Comparison of ENCODE assay signal across 13 cellular contexts in the genomic region with DNA sequence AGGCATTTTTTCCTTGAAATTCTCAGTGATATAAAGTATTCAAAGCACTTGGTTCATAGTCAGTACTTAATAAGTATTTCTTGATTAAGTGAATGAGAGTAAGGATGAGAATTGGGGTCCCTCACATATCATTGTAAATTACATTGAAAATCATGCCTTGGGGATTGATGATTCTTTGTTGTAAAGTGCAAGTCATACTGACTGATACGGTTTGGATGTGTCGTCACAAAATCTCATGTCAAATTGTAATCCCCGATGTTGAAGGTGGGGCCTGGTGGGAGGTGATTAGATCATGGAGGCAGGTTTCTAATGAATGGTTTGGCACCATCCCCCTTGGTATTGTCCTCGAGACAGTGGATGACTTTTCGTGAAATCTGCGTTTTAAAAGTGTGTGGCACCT.
DNase-seq lines count a peak whose midpoint lies in the region; ATAC-seq, FAIRE-seq and TF ChIP-seq lines count a peak whose summit lies in the region.
"Had no signal": no experiment of that assay in that cellular context is flagged by ENCODE, and none has a peak within 500 bp of the region (broad histone marks: within the 10 kb centered on the region; RNA-seq: fewer than 3 reads in every experiment).

No MANE protein-coding gene starts in this region.

- no peak overlapping the region for H3K23ac ChIP-seq in IMR-90 (ENCODE audit: low read depth, low read length)

- H2BK15ac ChIP-seq in IMR-90 (ENCODE audit: low read depth, low read length): no peak overlapping the region

- H3K14ac ChIP-seq in IMR-90 (replicated peaks; ENCODE audit: low read depth, low read length): no peak overlapping the region

- dilution Hi-C loops in IMR-90 (cut with HindIII; ENCODE audit: low sequenced_read_pairs, unreplicated experiment): no loop called here

- no peaks in the 10 kb centered on the region for H4K20me1 ChIP-seq in IMR-90 (ENCODE audit: insufficient read depth, low read length)
- H4K20me1 ChIP-seq in PC-9 (ENCODE audit: insufficient read depth): no peaks in the 10 kb centered on the region
- H4K20me1 ChIP-seq: BLaER1 treated with 17β-estradiol and CSF1 and Interleukin-3, amounts not matched to agents 10 nM and 100 nM had no signal

- BruUV-seq in IMR-90 (replicated peaks; lab: Mats Ljungman, UMichigan) (no TSS peak), PC-9 (replicated peaks; lab: Mats Ljungman, UMichigan) (no TSS peak)

- POLR2A ChIA-PET in A549 (lab: Yijun Ruan, JAX): no interaction called here
- POLR2A ChIA-PET in IMR-90 (lab: Charles Lee; ENCODE audit: unreplicated experiment): no interaction called here
- POLR2A ChIA-PET in PC-9 (lab: Charles Lee; ENCODE audit: unreplicated experiment): interaction anchor here (0.6 kb wide), 1 partner anchor 474 kb away, joined by 7 read pairs; no protein-coding TSS in a partner anchor

- in situ Hi-C loops in IMR-90 (cut with MboI; ENCODE audit: low sequenced_read_pairs): no loop called here

- H2AFZ ChIP-seq in IMR-90 (replicated peaks; ENCODE audit: low read length, poor library complexity) (no peak overlapping the region), PC-9 (no peak overlapping the region)

- no peak overlapping the region for H4K91ac ChIP-seq in IMR-90 (ENCODE audit: insufficient read depth, low read depth, low read length)

- H3K9me2 ChIP-seq in PC-9 (ENCODE audit: insufficient read depth): no peaks in the 10 kb centered on the region

- no peak for TF ChIP-seq EP300 in A549 (IDR thresholded peaks at IDR 0.05)

- H3K56ac ChIP-seq in IMR-90 (ENCODE audit: extremely low read depth, insufficient read depth, low read length): no peak overlapping the region

- TF ChIP-seq RAD21 in A549 (conservative IDR thresholded peaks at IDR 0.05 in 1 of 2, IDR thresholded peaks at IDR 0.05 in 1 of 2) (no peak), IMR-90 (IDR thresholded peaks at IDR 0.05; ENCODE audit: low read length) (no peak)

- no peak overlapping the region for H3K9ac ChIP-seq in IMR-90 (ENCODE audit: low read depth, low read length)
- H3K9ac ChIP-seq: BLaER1 treated with 17β-estradiol and CSF1 and Interleukin-3, amounts not matched to agents 10 nM and 100 nM had no signal

- intact Hi-C loops in IMR-90 (cut with micrococcal nuclease): loop anchor here (2.0 to 5.0 kb wide), 3 partner anchors 197 to 787 kb away; no protein-coding TSS in a partner anchor
- intact Hi-C loops in PC-9 (cut with micrococcal nuclease; ENCODE audit: unreplicated experiment): loop anchor here (2.0 to 10.0 kb wide), 2 partner anchors 364 to 788 kb away; no protein-coding TSS in a partner anchor

- H3K9me3 ChIP-seq in A549: peaks cover 10% of the 10 kb centered on the region; the same call in 2 of the 3 replicates
- no peaks in the 10 kb centered on the region for H3K9me3 ChIP-seq in IMR-90 (ENCODE audit: control insufficient read depth, insufficient read depth, low read length)
- H3K9me3 ChIP-seq in WERI-Rb-1 (ENCODE audit: severe bottlenecking): no peaks in the 10 kb centered on the region
- H3K9me3 ChIP-seq in PC-9 (ENCODE audit: insufficient read depth, low read depth): no peaks in the 10 kb centered on the region

- H4K5ac ChIP-seq in IMR-90 (ENCODE audit: low read depth, low read length): no peak overlapping the region

- DNase-seq in A549 (ENCODE audit: low read depth in 1 of 2, low spot score in 1 of 2): no peak
- no peak for DNase-seq in D721Med (ENCODE audit: insufficient read length, low spot score)
- no peak for DNase-seq in IMR-90
- no peak for DNase-seq in WERI-Rb-1
- no peak for DNase-seq in PC-9
- no peak for DNase-seq in HTR-8/SVneo (ENCODE audit: insufficient read length, low spot score)
- DNase-seq: DMS153 had no signal

- H3K9me1 ChIP-seq in IMR-90 (ENCODE audit: insufficient read depth, low read length): no peaks in the 10 kb centered on the region

- no peak overlapping the region for H2AK9ac ChIP-seq in IMR-90 (replicated peaks; ENCODE audit: low read depth, low read length, poor library complexity)

- H3K36me3 ChIP-seq in IMR-90 (ENCODE audit: control insufficient read depth, insufficient read depth, low read length): no peaks in the 10 kb centered on the region
- no peaks in the 10 kb centered on the region for H3K36me3 ChIP-seq in WERI-Rb-1
- H3K36me3 ChIP-seq in PC-9 (ENCODE audit: low read depth): no peaks in the 10 kb centered on the region
- H3K36me3 ChIP-seq: BLaER1 treated with 17β-estradiol and CSF1 and Interleukin-3, amounts not matched to agents 10 nM and 100 nM had no signal

- H3K27me3 ChIP-seq in IMR-90 (ENCODE audit: control insufficient read depth, insufficient read depth, low read length): no peaks in the 10 kb centered on the region
- peaks cover 16% of the 10 kb centered on the region for H3K27me3 ChIP-seq in WERI-Rb-1 (ENCODE audit: insufficient read depth, low read depth, severe bottlenecking)
- H3K27me3 ChIP-seq in PC-9 (ENCODE audit: insufficient read depth, low read depth): no peaks in the 10 kb centered on the region
- H3K27me3 ChIP-seq: BLaER1 treated with 17β-estradiol and CSF1 and Interleukin-3, amounts not matched to agents 10 nM and 100 nM had no signal

- no peak overlapping the region for H3K4ac ChIP-seq in IMR-90 (ENCODE audit: low read depth, low read length)

- no peaks in the 10 kb centered on the region for H3F3A ChIP-seq in PC-9 (ENCODE audit: insufficient read depth, low read depth)

- H2BK5ac ChIP-seq in IMR-90 (ENCODE audit: low read depth, low read length, poor library complexity, severe bottlenecking): no peak overlapping the region

- H3K27ac ChIP-seq in A549: no peak overlapping the region
- H3K27ac ChIP-seq in IMR-90 (ENCODE audit: insufficient read depth, low read length): no peak overlapping the region
- no peak overlapping the region for H3K27ac ChIP-seq in WERI-Rb-1
- no peak overlapping the region for H3K27ac ChIP-seq in PC-9
- H3K27ac ChIP-seq: 22Rv1; BLaER1 treated with 17β-estradiol and CSF1 and Interleukin-3, amounts not matched to agents 10 nM and 100 nM; C4-2B had no signal

- H3K4me3 ChIP-seq in A549 (no peak overlapping the region), IMR-90 (ENCODE audit: insufficient read depth, low read depth, low read length) (no peak overlapping the region), WERI-Rb-1 (ENCODE audit: low read depth, low read length) (no peak overlapping the region), PC-9 (no peak overlapping the region)
- H3K4me3 ChIP-seq: BLaER1 treated with 17β-estradiol and CSF1 and Interleukin-3, amounts not matched to agents 10 nM and 100 nM; GM12878 had no signal

- H2AK5ac ChIP-seq in IMR-90 (ENCODE audit: low read depth, low read length): no peak overlapping the region

- 69% methylated on average over 6 of the region's 6 CpGs for WGBS in A549 (ENCODE audit: missing lambda C conversion rate)
- WGBS in IMR-90 (ENCODE audit: extremely low coverage in 2 of 2, insufficient read length in 1 of 2), 2 experiments: 58% methylated on average over 3 of the region's 6 CpGs; no CpG with 5 or more reads in 1 of the 2 experiments

- TF ChIP-seq POLR2A in A549 (IDR thresholded peaks at IDR 0.05; ENCODE audit: low read length) (no peak), IMR-90 (IDR thresholded peaks at IDR 0.05; ENCODE audit: low read depth, low read length) (no peak)

- CTCF ChIA-PET in A549 (lab: Yijun Ruan, JAX): interaction anchor here (0.6 to 1.3 kb wide), 5 partner anchors 9 to 365 kb away, joined by 3 to 5 read pairs (median 3); no protein-coding TSS in a partner anchor
- CTCF ChIA-PET in IMR-90 (lab: Yijun Ruan, JAX): interaction anchor here (1.2 to 1.3 kb wide), 2 partner anchors 11 to 367 kb away, joined by 3 to 6 read pairs; no protein-coding TSS in a partner anchor
- CTCF ChIA-PET in PC-9 (lab: Charles Lee): no interaction called here

- H2BK20ac ChIP-seq in IMR-90 (ENCODE audit: low read depth, low read length): no peak overlapping the region

- no peak overlapping the region for H3K4me2 ChIP-seq in A549
- H3K4me2 ChIP-seq in IMR-90 (ENCODE audit: low read depth, low read length): no peak overlapping the region
- no peak overlapping the region for H3K4me2 ChIP-seq in PC-9
- H3K4me2 ChIP-seq: BLaER1 treated with 17β-estradiol and CSF1 and Interleukin-3, amounts not matched to agents 10 nM and 100 nM had no signal

- H4K8ac ChIP-seq in IMR-90 (ENCODE audit: low read depth in 2 of 2, low read length in 2 of 2): no peak overlapping the region

- ATAC-seq in A549: no peak
- ATAC-seq in IMR-90 (ENCODE audit: low read depth): no peak
- ATAC-seq: CD8-positive, alpha-beta T cell had no signal

- H3K4me1 ChIP-seq in A549 (no peaks in the 10 kb centered on the region), IMR-90 (ENCODE audit: control insufficient read depth, insufficient read depth, low read length) (no peaks in the 10 kb centered on the region), PC-9 (replicated peaks; ENCODE audit: insufficient read depth) (no peaks in the 10 kb centered on the region)
- H3K4me1 ChIP-seq: BLaER1 treated with 17β-estradiol and CSF1 and Interleukin-3, amounts not matched to agents 10 nM and 100 nM; Caco-2 had no signal

- FAIRE-seq in A549 (lab: Jason Lieb, UNC): no peak
- peak; percentile 11 for FAIRE-seq in D721Med (lab: Jason Lieb, UNC)
- no peak for FAIRE-seq in HTR-8/SVneo (lab: Jason Lieb, UNC)

- H3K79me1 ChIP-seq in IMR-90 (ENCODE audit: low read depth in 1 of 2, low read length in 2 of 2): no peaks in the 10 kb centered on the region

- TF ChIP-seq CTCF in A549 (IDR thresholded peaks at IDR 0.05) (no peak), D721Med (IDR thresholded peaks at IDR 0.05; ENCODE audit: insufficient read depth, missing control alignments) (no peak), IMR-90 (conservative IDR thresholded peaks at IDR 0.05; ENCODE audit: low read depth, low read length) (no peak), WERI-Rb-1 (IDR thresholded peaks at IDR 0.05; ENCODE audit: low read depth, low read length) (no peak), PC-9 (conservative IDR thresholded peaks at IDR 0.05) (no peak)

- no peaks in the 10 kb centered on the region for H3K79me2 ChIP-seq in PC-9 (ENCODE audit: low read depth)

- H2BK120ac ChIP-seq in IMR-90 (ENCODE audit: low read depth, low read length): no peak overlapping the region

- H3K18ac ChIP-seq in IMR-90 (ENCODE audit: low read depth, low read length): no peak overlapping the region

TF ChIP-seq in A549, 52 proteins besides CTCF, POLR2A, EP300 and RAD21:
- TF ChIP-seq TFCP2L1 (CRISPR knock-in tag; IDR thresholded peaks at IDR 0.05) (no peak), NFE2L2 (conservative IDR thresholded peaks at IDR 0.05; ENCODE audit: low read length) (peak; percentile 58), SMC3 (IDR thresholded peaks at IDR 0.05) (no peak)

TF ChIP-seq in IMR-90, 13 proteins besides CTCF, POLR2A, EP300 and RAD21 (continues in another document):
- TF ChIP-seq CEBPB (IDR thresholded peaks at IDR 0.05; ENCODE audit: low read depth, low read length): no peak
- no peak for TF ChIP-seq MAFK (IDR thresholded peaks at IDR 0.05; ENCODE audit: low read depth, low read length)
- no peak for TF ChIP-seq RCOR1 (IDR thresholded peaks at IDR 0.05; ENCODE audit: insufficient replicate concordance, low read length)
- no peak for TF ChIP-seq FOS (IDR thresholded peaks at IDR 0.05; ENCODE audit: low read depth, low read length)
- peak; percentile 52; the same call in 1 of the 2 replicates for TF ChIP-seq NFE2L2 (IDR thresholded peaks at IDR 0.05; ENCODE audit: low read depth, low read length)
- TF ChIP-seq CHD1 (IDR thresholded peaks at IDR 0.05; ENCODE audit: low read depth, low read length): no peak
- no peak for TF ChIP-seq MXI1 (IDR thresholded peaks at IDR 0.05; ENCODE audit: borderline replicate concordance, low read depth, low read length)
